32 cellular contexts compared by ENCODE assay signal in genomic region chr22:18122254-18122554, GRCh38.
"Had no signal": no experiment of that assay in that cellular context is flagged by ENCODE, and none has a peak within 500 bp of the region (broad histone marks: within the 10 kb centered on the region; RNA-seq: fewer than 3 reads in every experiment).

No MANE protein-coding gene starts in this region.

- DNase-seq: activated CD4-positive, alpha-beta memory T cell treated with anti-CD3 and anti-CD28 coated beads for 36 hours; activated CD4-positive, alpha-beta T cell treated with anti-CD3 and anti-CD28 coated beads for 36 hours; activated CD4-positive, alpha-beta T cell treated with anti-CD3 and anti-CD28 coated beads, Interleukin-2, amount 10 ng/mL, durations not matched to agents 24 days and 14 days; activated CD4-positive, CD25-positive, alpha-beta regulatory T cell; activated CD4-positive, CD25-positive, alpha-beta regulatory T cell treated with anti-CD3 and anti-CD28 coated beads, Interleukin-2, amount 50 U/mL, for 72 hours; activated CD8-positive, alpha-beta memory T cell treated with anti-CD3 and anti-CD28 coated beads, Interleukin-2, amount 10 ng/mL, durations not matched to agents 7 days and 5 days; activated CD8-positive, alpha-beta memory T cell treated with anti-CD3 and anti-CD28 coated beads, Interleukin-2, amount 50 U/mL, for 4 hours; activated CD8-positive, alpha-beta T cell treated with anti-CD3 and anti-CD28 coated beads, Interleukin-2, amount 10 ng/mL, durations not matched to agents 7 days and 5 days; activated effector memory CD4-positive, alpha-beta T cell treated with anti-CD3 and anti-CD28 coated beads, Interleukin-2, amount 50 U/mL, for 16 hours; activated naive CD4-positive, alpha-beta T cell treated with anti-CD3 and anti-CD28 coated beads for 36 hours; activated naive CD8-positive, alpha-beta T cell treated with anti-CD3 and anti-CD28 coated beads for 36 hours; activated naive CD8-positive, alpha-beta T cell treated with anti-CD3 and anti-CD28 coated beads, Interleukin-2, amount 50 U/mL, for 24 hours; activated T-cell treated with anti-CD3 and anti-CD28 coated beads, Interleukin-2, amount 50 U/mL, for 1 hour; activated T-cell treated with anti-CD3 and anti-CD28 coated beads, Interleukin-2, amount 50 U/mL, for 48 hours; adrenal gland; amygdala; central memory CD4-positive, alpha-beta T cell; cerebellar nuclear complex; colonic mucosa; effector CD8-positive, alpha-beta T cell; esophagus squamous epithelium; foreskin melanocyte; T-helper 2 cell had no signal

- H3K9me3 Mint-ChIP-seq: activated CD4-positive, alpha-beta memory T cell treated with anti-CD3 and anti-CD28 coated beads for 36 hours; activated CD4-positive, alpha-beta T cell treated with anti-CD3 and anti-CD28 coated beads, Interleukin-2, amount 10 ng/mL, durations not matched to agents 24 days and 14 days; activated naive CD4-positive, alpha-beta T cell treated with anti-CD3 and anti-CD28 coated beads for 36 hours; activated naive CD4-positive, alpha-beta T cell treated with anti-CD3 and anti-CD28 coated beads, Interleukin-2, amount 50 U/mL, for 24 hours; activated naive CD8-positive, alpha-beta T cell treated with anti-CD3 and anti-CD28 coated beads for 36 hours; activated naive CD8-positive, alpha-beta T cell treated with anti-CD3 and anti-CD28 coated beads, Interleukin-2, amount 50 U/mL, for 24 hours; activated T-helper 1 cell treated with anti-CD3 and anti-CD28 coated beads, Interleukin-12 subunit alpha, Interleukin-12 subunit beta, Interleukin-2, Interleukin-4 antibody, amounts not matched to agents 30 ng/mL and 10 ng/mL and 1 ng/mL, durations not matched to agents 14 hours and 24 hours and 36 hours; activated T-helper 2 cell treated with anti-CD3 and anti-CD28 coated beads, Interferon-gamma antibody, Interleukin-2, Interleukin-4, amounts not matched to agents 10 μg/mL and 5 μg/mL and 100 μg/mL, durations not matched to agents 14 hours and 24 hours and 36 hours; brain had no signal

- H3K27ac ChIP-seq: adrenal gland, breast epithelium, cardiac muscle cell, colonic mucosa, epithelial cell of prostate, esophagus squamous epithelium had no signal

- H3K4me3 Mint-ChIP-seq: activated CD4-positive, alpha-beta memory T cell treated with anti-CD3 and anti-CD28 coated beads for 36 hours; activated CD4-positive, alpha-beta T cell treated with anti-CD3 and anti-CD28 coated beads for 36 hours; activated CD4-positive, alpha-beta T cell treated with anti-CD3 and anti-CD28 coated beads, Interleukin-2, amount 10 ng/mL, durations not matched to agents 24 days and 14 days; activated CD8-positive, alpha-beta memory T cell treated with anti-CD3 and anti-CD28 coated beads, Interleukin-2, amount 10 ng/mL, durations not matched to agents 7 days and 5 days; activated CD8-positive, alpha-beta T cell treated with anti-CD3 and anti-CD28 coated beads, Interleukin-2, amount 10 ng/mL, durations not matched to agents 7 days and 5 days; activated naive CD4-positive, alpha-beta T cell treated with anti-CD3 and anti-CD28 coated beads for 36 hours; activated naive CD4-positive, alpha-beta T cell treated with anti-CD3 and anti-CD28 coated beads, Interleukin-2, amount 50 U/mL, for 24 hours; activated naive CD8-positive, alpha-beta T cell treated with anti-CD3 and anti-CD28 coated beads for 36 hours; activated naive CD8-positive, alpha-beta T cell treated with anti-CD3 and anti-CD28 coated beads, Interleukin-2, amount 50 U/mL, for 24 hours; activated T-helper 1 cell treated with anti-CD3 and anti-CD28 coated beads, Interleukin-12 subunit alpha, Interleukin-12 subunit beta, Interleukin-2, Interleukin-4 antibody, amounts not matched to agents 30 ng/mL and 10 ng/mL and 1 ng/mL, durations not matched to agents 14 hours and 24 hours and 36 hours; brain had no signal

- H3K4me3 ChIP-seq: adrenal gland, breast epithelium, cardiac muscle cell, colonic mucosa, esophagus squamous epithelium had no signal

- H3K27ac Mint-ChIP-seq: activated CD4-positive, alpha-beta memory T cell treated with anti-CD3 and anti-CD28 coated beads for 36 hours; activated CD4-positive, alpha-beta T cell treated with anti-CD3 and anti-CD28 coated beads for 36 hours; activated CD4-positive, alpha-beta T cell treated with anti-CD3 and anti-CD28 coated beads, Interleukin-2, amount 10 ng/mL, durations not matched to agents 24 days and 14 days; activated CD8-positive, alpha-beta memory T cell treated with anti-CD3 and anti-CD28 coated beads, Interleukin-2, amount 10 ng/mL, durations not matched to agents 7 days and 5 days; activated CD8-positive, alpha-beta T cell treated with anti-CD3 and anti-CD28 coated beads, Interleukin-2, amount 10 ng/mL, durations not matched to agents 7 days and 5 days; activated naive CD4-positive, alpha-beta T cell treated with anti-CD3 and anti-CD28 coated beads for 36 hours; activated naive CD4-positive, alpha-beta T cell treated with anti-CD3 and anti-CD28 coated beads, Interleukin-2, amount 50 U/mL, for 24 hours; activated naive CD8-positive, alpha-beta T cell treated with anti-CD3 and anti-CD28 coated beads for 36 hours; activated naive CD8-positive, alpha-beta T cell treated with anti-CD3 and anti-CD28 coated beads, Interleukin-2, amount 50 U/mL, for 24 hours; activated T-helper 1 cell treated with anti-CD3 and anti-CD28 coated beads, Interleukin-12 subunit alpha, Interleukin-12 subunit beta, Interleukin-2, Interleukin-4 antibody, amounts not matched to agents 30 ng/mL and 10 ng/mL and 1 ng/mL, durations not matched to agents 14 hours and 24 hours and 36 hours; activated T-helper 2 cell treated with anti-CD3 and anti-CD28 coated beads, Interferon-gamma antibody, Interleukin-2, Interleukin-4, amounts not matched to agents 10 μg/mL and 5 μg/mL and 100 μg/mL, durations not matched to agents 14 hours and 24 hours and 36 hours; brain had no signal

- H3K36me3 ChIP-seq: adrenal gland, breast epithelium, cardiac muscle cell, colonic mucosa had no signal

- H3K27me3 Mint-ChIP-seq: activated CD4-positive, alpha-beta memory T cell treated with anti-CD3 and anti-CD28 coated beads for 36 hours; activated CD4-positive, alpha-beta T cell treated with anti-CD3 and anti-CD28 coated beads for 36 hours; activated CD4-positive, alpha-beta T cell treated with anti-CD3 and anti-CD28 coated beads, Interleukin-2, amount 10 ng/mL, durations not matched to agents 24 days and 14 days; activated CD8-positive, alpha-beta memory T cell treated with anti-CD3 and anti-CD28 coated beads, Interleukin-2, amount 10 ng/mL, durations not matched to agents 7 days and 5 days; activated naive CD4-positive, alpha-beta T cell treated with anti-CD3 and anti-CD28 coated beads, Interleukin-2, amount 50 U/mL, for 24 hours; activated naive CD8-positive, alpha-beta T cell treated with anti-CD3 and anti-CD28 coated beads for 36 hours; activated naive CD8-positive, alpha-beta T cell treated with anti-CD3 and anti-CD28 coated beads, Interleukin-2, amount 50 U/mL, for 24 hours; brain had no signal

- ATAC-seq: activated CD4-positive, alpha-beta T cell treated with anti-CD3 and anti-CD28 coated beads for 36 hours; activated CD8-positive, alpha-beta memory T cell treated with anti-CD3 and anti-CD28 coated beads, Interleukin-2, amount 10 ng/mL, durations not matched to agents 7 days and 5 days; activated CD8-positive, alpha-beta T cell treated with anti-CD3 and anti-CD28 coated beads, Interleukin-2, amount 10 ng/mL, durations not matched to agents 7 days and 5 days; activated naive CD8-positive, alpha-beta T cell treated with anti-CD3 and anti-CD28 coated beads, Interleukin-2, amount 50 U/mL, for 24 hours had no signal

- H3K4me1 ChIP-seq: adrenal gland, breast epithelium, colonic mucosa, esophagus squamous epithelium had no signal

- H3K9me3 ChIP-seq: adrenal gland, breast epithelium, colonic mucosa, esophagus squamous epithelium had no signal

- H3K27me3 ChIP-seq: adrenal gland, breast epithelium, cardiac muscle cell, colonic mucosa, esophagus squamous epithelium had no signal

- FAIRE-seq: endometrium, endothelial cell of umbilical vein had no signal
